Comparison of ENCODE assay signal across 14 cellular contexts in genomic region chr14:40221428-40221827, GRCh38.
"Had no signal": no experiment of that assay in that cellular context is flagged by ENCODE, and none has a peak within 500 bp of the region (broad histone marks: within the 10 kb centered on the region; RNA-seq: fewer than 3 reads in every experiment).

No MANE protein-coding gene starts in this region.

- H3K27ac ChIP-seq: foreskin keratinocyte, heart left ventricle, left ventricle myocardium inferior, suprapubic skin had no signal

- H3K27me3 ChIP-seq: foreskin keratinocyte, heart left ventricle, suprapubic skin had no signal

- DNase-seq: activated CD4-positive, alpha-beta T cell treated with anti-CD3 and anti-CD28 coated beads, Interleukin-2, amount 10 ng/mL, durations not matched to agents 7 days and 5 days; activated CD4-positive, CD25-positive, alpha-beta regulatory T cell; activated naive CD4-positive, alpha-beta T cell treated with anti-CD3 and anti-CD28 coated beads for 36 hours; activated T-cell treated with anti-CD3 and anti-CD28 coated beads for 4 hours; foreskin keratinocyte; heart left ventricle; left ventricle myocardium inferior; mesenchymal stem cell; nucleus accumbens; stimulated activated CD4-positive, alpha-beta T cell treated with anti-CD3 and anti-CD28 coated beads, Interleukin-12 subunit alpha, Interleukin-12 subunit beta, amount 100 ng/mL, for 4 hours; stimulated activated naive CD8-positive, alpha-beta T cell treated with anti-CD3 and anti-CD28 coated beads, Interleukin-15, Interleukin-2, amounts not matched to agents 100 U/mL and 50 U/mL, for 24 hours had no signal

- H3K36me3 ChIP-seq: heart left ventricle, left ventricle myocardium inferior, suprapubic skin had no signal

- ATAC-seq: activated T-helper 17 cell treated with anti-CD3 and anti-CD28 coated beads, Interleukin-2, amount 50 U/mL, for 72 hours; foreskin keratinocyte; heart left ventricle; natural killer cell treated with Interleukin-12 subunit alpha and Interleukin-12 subunit beta and Interleukin-15 and Interleukin-18, amount 100 ng/mL, for 72 hours; stimulated activated naive CD8-positive, alpha-beta T cell treated with anti-CD3 and anti-CD28 coated beads, Interleukin-15, Interleukin-2, amounts not matched to agents 100 U/mL and 50 U/mL, for 24 hours had no signal

- H3K9me3 ChIP-seq: left ventricle myocardium inferior, suprapubic skin had no signal

- H3K4me1 ChIP-seq: foreskin keratinocyte, heart left ventricle, left ventricle myocardium inferior, suprapubic skin had no signal

- H3K4me3 ChIP-seq: heart left ventricle, left ventricle myocardium inferior, suprapubic skin had no signal
